Comparison of ENCODE assay signal across 1 cellular context in the genomic region with DNA sequence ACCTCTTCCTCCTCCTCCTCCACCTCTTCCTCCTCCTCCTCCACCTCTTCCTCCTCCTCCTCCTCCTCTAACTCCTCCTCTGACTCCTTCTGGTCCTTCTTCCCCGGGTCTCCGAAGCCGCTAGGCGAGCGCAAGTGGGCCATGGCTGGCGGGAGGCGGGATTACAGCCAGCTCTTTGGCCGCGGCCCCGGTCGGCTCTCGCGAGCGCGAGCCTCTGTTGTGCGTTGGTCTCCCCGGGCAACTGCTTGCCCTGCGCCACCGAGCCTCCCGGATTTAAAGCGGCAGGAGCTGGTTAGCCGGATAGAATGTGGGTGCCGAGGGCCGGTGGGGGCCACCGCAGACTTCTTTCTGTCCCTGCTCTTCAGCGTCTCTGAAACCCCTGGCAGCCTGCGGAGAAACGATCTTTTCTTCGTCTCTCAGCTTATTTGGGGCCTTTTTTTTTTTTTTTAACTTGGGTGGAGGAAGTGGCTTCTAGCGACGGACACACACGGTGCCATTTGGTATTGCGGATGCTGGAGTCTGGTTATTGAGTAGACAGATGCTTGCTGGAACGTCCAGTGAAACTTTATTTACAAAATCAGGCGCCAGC.
TF ChIP-seq lines count a peak whose summit lies in the region.

A gene (minus strand): TSS at position 165 of the 589 bp plus-strand sequence. CDS start 22 bp downstream, at position 143.

TF ChIP-seq in K562, 482 proteins besides CTCF, POLR2A, EP300 and RAD21 (continued from another document and continues in another):
- TF ChIP-seq, protein P1, sequence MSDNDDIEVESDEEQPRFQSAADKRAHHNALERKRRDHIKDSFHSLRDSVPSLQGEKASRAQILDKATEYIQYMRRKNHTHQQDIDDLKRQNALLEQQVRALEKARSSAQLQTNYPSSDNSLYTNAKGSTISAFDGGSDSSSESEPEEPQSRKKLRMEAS (CRISPR knock-in tag; IDR thresholded peaks at IDR 0.05), result peak; percentile 55; the same call in 1 of the 2 replicates
- no peak for TF ChIP-seq ZNF175 (CRISPR knock-in tag; IDR thresholded peaks at IDR 0.05; ENCODE audit: low read depth)
- no peak for TF ChIP-seq ZNF778 (CRISPR knock-in tag; IDR thresholded peaks at IDR 0.05)
- TF ChIP-seq, protein P2, sequence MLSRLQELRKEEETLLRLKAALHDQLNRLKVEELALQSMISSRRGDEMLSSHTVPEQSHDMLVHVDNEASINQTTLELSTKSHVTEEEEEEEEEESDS (CRISPR knock-in tag; IDR thresholded peaks at IDR 0.05), result no peak
- TF ChIP-seq GTF2E2 (tag; IDR thresholded peaks at IDR 0.05), result no peak
- no peak for TF ChIP-seq RAD51 (IDR thresholded peaks at IDR 0.05; ENCODE audit: borderline replicate concordance, low read depth)
- no peak for TF ChIP-seq ZNF146 (CRISPR knock-in tag; IDR thresholded peaks at IDR 0.05; ENCODE audit: unreplicated experiment)
- TF ChIP-seq BMI1 (IDR thresholded peaks at IDR 0.05; ENCODE audit: low read length), result peak; percentile 50
- no peak for TF ChIP-seq EZH2 (IDR thresholded peaks at IDR 0.05; ENCODE audit: borderline replicate concordance, low read depth, low read length)
- TF ChIP-seq ZNF583 (CRISPR knock-in tag; IDR thresholded peaks at IDR 0.05), result no peak
- no peak for TF ChIP-seq CBFA2T2 (conservative IDR thresholded peaks at IDR 0.05)
- no peak for TF ChIP-seq HNRNPH1 (optimal IDR thresholded peaks at IDR 0.05; ENCODE audit: low read depth, low read length)
- TF ChIP-seq, protein P3, sequence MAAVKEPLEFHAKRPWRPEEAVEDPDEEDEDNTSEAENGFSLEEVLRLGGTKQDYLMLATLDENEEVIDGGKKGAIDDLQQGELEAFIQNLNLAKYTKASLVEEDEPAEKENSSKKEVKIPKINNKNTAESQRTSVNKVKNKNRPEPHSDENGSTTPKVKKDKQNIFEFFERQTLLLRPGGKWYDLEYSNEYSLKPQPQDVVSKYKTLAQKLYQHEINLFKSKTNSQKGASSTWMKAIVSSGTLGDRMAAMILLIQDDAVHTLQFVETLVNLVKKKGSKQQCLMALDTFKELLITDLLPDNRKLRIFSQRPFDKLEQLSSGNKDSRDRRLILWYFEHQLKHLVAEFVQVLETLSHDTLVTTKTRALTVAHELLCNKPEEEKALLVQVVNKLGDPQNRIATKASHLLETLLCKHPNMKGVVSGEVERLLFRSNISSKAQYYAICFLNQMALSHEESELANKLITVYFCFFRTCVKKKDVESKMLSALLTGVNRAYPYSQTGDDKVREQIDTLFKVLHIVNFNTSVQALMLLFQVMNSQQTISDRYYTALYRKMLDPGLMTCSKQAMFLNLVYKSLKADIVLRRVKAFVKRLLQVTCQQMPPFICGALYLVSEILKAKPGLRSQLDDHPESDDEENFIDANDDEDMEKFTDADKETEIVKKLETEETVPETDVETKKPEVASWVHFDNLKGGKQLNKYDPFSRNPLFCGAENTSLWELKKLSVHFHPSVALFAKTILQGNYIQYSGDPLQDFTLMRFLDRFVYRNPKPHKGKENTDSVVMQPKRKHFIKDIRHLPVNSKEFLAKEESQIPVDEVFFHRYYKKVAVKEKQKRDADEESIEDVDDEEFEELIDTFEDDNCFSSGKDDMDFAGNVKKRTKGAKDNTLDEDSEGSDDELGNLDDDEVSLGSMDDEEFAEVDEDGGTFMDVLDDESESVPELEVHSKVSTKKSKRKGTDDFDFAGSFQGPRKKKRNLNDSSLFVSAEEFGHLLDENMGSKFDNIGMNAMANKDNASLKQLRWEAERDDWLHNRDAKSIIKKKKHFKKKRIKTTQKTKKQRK (IDR thresholded peaks at IDR 0.05; ENCODE audit: borderline replicate concordance, low read depth, low read length), result no peak
- TF ChIP-seq RBM25 (IDR thresholded peaks at IDR 0.05; ENCODE audit: low read depth, low read length, severe bottlenecking), result peak; percentile 92
- TF ChIP-seq EGR1 (conservative IDR thresholded peaks at IDR 0.05), result no peak; the same call in none of the 2 replicates
- TF ChIP-seq, protein P4, sequence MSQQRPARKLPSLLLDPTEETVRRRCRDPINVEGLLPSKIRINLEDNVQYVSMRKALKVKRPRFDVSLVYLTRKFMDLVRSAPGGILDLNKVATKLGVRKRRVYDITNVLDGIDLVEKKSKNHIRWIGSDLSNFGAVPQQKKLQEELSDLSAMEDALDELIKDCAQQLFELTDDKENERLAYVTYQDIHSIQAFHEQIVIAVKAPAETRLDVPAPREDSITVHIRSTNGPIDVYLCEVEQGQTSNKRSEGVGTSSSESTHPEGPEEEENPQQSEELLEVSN (IDR thresholded peaks at IDR 0.05; ENCODE audit: borderline replicate concordance in 1 of 2, extremely low read depth in 1 of 2, insufficient read depth in 1 of 2, insufficient read length in 1 of 2, low read depth in 1 of 2, low read length in 1 of 2, poor library complexity in 1 of 2, severe bottlenecking in 1 of 2), result peak in 1 of 2 experiments; percentile 71
- no peak for TF ChIP-seq MYNN (IDR thresholded peaks at IDR 0.05)
- no peak for TF ChIP-seq MYNN (CRISPR knock-in tag; IDR thresholded peaks at IDR 0.05)
- no peak for TF ChIP-seq SMARCA5 (IDR thresholded peaks at IDR 0.05)
- no peak for TF ChIP-seq NFATC3 (IDR thresholded peaks at IDR 0.05)
- TF ChIP-seq, protein P5, sequence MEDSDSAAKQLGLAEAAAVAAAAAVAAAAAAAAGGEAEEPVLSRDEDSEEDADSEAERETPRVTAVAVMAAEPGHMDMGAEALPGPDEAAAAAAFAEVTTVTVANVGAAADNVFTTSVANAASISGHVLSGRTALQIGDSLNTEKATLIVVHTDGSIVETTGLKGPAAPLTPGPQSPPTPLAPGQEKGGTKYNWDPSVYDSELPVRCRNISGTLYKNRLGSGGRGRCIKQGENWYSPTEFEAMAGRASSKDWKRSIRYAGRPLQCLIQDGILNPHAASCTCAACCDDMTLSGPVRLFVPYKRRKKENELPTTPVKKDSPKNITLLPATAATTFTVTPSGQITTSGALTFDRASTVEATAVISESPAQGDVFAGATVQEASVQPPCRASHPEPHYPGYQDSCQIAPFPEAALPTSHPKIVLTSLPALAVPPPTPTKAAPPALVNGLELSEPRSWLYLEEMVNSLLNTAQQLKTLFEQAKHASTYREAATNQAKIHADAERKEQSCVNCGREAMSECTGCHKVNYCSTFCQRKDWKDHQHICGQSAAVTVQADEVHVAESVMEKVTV (CRISPR knock-in tag; IDR thresholded peaks at IDR 0.05), result no peak
- no peak for TF ChIP-seq ZC3H11A (IDR thresholded peaks at IDR 0.05; ENCODE audit: low read depth, low read length)
- TF ChIP-seq BACH1 (tag; IDR thresholded peaks at IDR 0.05), result no peak
- no peak for TF ChIP-seq ZZZ3 (IDR thresholded peaks at IDR 0.05)
- no peak for TF ChIP-seq ZNF140 (CRISPR knock-in tag; IDR thresholded peaks at IDR 0.05)
- TF ChIP-seq KHSRP (IDR thresholded peaks at IDR 0.05), result no peak
- no peak for TF ChIP-seq POLR2AphosphoS5 (IDR thresholded peaks at IDR 0.05; ENCODE audit: control insufficient read depth, insufficient read depth, low read depth, low read length)
- no peak for TF ChIP-seq CHCHD3 (CRISPR knock-in tag; IDR thresholded peaks at IDR 0.05)
- no peak for TF ChIP-seq PTTG1 (tag; IDR thresholded peaks at IDR 0.05; ENCODE audit: low read depth)
- TF ChIP-seq, protein P6, sequence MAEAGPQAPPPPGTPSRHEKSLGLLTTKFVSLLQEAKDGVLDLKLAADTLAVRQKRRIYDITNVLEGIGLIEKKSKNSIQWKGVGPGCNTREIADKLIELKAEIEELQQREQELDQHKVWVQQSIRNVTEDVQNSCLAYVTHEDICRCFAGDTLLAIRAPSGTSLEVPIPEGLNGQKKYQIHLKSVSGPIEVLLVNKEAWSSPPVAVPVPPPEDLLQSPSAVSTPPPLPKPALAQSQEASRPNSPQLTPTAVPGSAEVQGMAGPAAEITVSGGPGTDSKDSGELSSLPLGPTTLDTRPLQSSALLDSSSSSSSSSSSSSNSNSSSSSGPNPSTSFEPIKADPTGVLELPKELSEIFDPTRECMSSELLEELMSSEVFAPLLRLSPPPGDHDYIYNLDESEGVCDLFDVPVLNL (CRISPR knock-in tag; IDR thresholded peaks at IDR 0.05; ENCODE audit: low read depth), result no peak
- TF ChIP-seq, protein P7, sequence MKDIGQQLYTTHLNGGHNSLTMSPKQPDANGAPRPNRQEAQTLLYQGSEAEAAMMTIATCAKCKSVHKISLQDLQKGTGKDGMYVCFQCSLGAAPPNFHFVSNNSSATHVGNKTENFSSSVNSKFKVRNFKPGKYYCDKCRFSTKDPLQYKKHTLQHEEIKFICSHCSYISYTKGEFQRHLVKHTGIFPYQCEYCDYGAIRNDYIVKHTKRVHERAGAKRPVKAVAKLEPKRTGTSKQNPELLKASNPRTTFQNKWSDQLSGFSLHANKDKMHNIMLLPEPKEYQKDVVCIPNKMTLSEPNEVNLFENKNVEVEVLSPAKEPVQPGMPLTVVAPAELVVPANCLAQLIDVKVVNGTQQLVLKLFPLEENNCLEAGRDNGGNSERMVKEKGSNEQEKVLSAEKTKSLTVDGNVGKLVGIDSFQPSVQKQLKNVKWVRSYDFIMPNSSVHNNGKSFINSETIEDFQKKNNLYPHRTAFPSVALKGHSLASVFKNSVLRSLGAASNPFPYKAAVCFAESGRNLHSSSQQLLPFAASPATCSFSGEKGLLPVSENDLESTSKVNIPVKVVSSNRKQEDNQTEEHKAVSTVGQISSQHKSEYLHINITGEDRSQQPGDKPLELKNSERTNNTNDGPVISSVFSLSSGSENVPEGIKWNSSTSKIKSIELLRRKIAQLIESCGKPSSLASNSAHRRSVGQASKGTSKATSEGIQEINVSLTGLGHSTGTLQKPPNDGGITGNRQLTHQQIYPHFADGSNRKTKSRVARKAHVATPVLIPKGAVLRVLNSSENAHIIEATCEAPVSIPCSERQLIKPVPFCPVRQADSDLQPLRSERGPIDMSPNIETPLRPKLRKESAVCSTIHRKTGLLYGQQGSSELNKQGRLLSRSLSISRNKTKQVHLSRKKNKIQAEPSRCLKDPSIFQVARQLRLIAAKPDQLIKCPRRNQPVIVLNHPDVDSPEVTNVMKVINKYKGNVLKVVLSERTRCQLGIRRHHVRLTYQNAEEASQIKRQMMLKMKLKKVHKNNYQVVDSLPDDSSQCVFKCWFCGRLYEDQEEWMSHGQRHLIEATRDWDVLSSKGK (CRISPR knock-in tag; IDR thresholded peaks at IDR 0.05), result no peak
- TF ChIP-seq GTF2A2 (tag; IDR thresholded peaks at IDR 0.05), result no peak
- TF ChIP-seq, protein P8, sequence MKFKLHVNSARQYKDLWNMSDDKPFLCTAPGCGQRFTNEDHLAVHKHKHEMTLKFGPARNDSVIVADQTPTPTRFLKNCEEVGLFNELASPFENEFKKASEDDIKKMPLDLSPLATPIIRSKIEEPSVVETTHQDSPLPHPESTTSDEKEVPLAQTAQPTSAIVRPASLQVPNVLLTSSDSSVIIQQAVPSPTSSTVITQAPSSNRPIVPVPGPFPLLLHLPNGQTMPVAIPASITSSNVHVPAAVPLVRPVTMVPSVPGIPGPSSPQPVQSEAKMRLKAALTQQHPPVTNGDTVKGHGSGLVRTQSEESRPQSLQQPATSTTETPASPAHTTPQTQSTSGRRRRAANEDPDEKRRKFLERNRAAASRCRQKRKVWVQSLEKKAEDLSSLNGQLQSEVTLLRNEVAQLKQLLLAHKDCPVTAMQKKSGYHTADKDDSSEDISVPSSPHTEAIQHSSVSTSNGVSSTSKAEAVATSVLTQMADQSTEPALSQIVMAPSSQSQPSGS (CRISPR knock-in tag; IDR thresholded peaks at IDR 0.05), result no peak
- TF ChIP-seq MEF2D (tag; conservative IDR thresholded peaks at IDR 0.05; ENCODE audit: low read depth), result no peak
- TF ChIP-seq, protein P9, sequence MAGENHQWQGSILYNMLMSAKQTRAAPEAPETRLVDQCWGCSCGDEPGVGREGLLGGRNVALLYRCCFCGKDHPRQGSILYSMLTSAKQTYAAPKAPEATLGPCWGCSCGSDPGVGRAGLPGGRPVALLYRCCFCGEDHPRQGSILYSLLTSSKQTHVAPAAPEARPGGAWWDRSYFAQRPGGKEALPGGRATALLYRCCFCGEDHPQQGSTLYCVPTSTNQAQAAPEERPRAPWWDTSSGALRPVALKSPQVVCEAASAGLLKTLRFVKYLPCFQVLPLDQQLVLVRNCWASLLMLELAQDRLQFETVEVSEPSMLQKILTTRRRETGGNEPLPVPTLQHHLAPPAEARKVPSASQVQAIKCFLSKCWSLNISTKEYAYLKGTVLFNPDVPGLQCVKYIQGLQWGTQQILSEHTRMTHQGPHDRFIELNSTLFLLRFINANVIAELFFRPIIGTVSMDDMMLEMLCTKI (IDR thresholded peaks at IDR 0.05; ENCODE audit: partially characterized antibody), result no peak
- TF ChIP-seq, protein P10, sequence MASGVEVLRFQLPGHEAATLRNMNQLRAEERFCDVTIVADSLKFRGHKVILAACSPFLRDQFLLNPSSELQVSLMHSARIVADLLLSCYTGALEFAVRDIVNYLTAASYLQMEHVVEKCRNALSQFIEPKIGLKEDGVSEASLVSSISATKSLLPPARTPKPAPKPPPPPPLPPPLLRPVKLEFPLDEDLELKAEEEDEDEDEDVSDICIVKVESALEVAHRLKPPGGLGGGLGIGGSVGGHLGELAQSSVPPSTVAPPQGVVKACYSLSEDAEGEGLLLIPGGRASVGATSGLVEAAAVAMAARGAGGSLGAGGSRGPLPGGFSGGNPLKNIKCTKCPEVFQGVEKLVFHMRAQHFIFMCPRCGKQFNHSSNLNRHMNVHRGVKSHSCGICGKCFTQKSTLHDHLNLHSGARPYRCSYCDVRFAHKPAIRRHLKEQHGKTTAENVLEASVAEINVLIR (CRISPR knock-in tag; IDR thresholded peaks at IDR 0.05), result no peak
- TF ChIP-seq, protein P11, sequence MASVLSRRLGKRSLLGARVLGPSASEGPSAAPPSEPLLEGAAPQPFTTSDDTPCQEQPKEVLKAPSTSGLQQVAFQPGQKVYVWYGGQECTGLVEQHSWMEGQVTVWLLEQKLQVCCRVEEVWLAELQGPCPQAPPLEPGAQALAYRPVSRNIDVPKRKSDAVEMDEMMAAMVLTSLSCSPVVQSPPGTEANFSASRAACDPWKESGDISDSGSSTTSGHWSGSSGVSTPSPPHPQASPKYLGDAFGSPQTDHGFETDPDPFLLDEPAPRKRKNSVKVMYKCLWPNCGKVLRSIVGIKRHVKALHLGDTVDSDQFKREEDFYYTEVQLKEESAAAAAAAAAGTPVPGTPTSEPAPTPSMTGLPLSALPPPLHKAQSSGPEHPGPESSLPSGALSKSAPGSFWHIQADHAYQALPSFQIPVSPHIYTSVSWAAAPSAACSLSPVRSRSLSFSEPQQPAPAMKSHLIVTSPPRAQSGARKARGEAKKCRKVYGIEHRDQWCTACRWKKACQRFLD (CRISPR knock-in tag; IDR thresholded peaks at IDR 0.05), result no peak
- no peak for TF ChIP-seq PHTF2 (CRISPR knock-in tag; IDR thresholded peaks at IDR 0.05)
- no peak for TF ChIP-seq SMARCA4 (IDR thresholded peaks at IDR 0.05)
